9 cellular contexts compared by ENCODE assay signal in the genomic region with DNA sequence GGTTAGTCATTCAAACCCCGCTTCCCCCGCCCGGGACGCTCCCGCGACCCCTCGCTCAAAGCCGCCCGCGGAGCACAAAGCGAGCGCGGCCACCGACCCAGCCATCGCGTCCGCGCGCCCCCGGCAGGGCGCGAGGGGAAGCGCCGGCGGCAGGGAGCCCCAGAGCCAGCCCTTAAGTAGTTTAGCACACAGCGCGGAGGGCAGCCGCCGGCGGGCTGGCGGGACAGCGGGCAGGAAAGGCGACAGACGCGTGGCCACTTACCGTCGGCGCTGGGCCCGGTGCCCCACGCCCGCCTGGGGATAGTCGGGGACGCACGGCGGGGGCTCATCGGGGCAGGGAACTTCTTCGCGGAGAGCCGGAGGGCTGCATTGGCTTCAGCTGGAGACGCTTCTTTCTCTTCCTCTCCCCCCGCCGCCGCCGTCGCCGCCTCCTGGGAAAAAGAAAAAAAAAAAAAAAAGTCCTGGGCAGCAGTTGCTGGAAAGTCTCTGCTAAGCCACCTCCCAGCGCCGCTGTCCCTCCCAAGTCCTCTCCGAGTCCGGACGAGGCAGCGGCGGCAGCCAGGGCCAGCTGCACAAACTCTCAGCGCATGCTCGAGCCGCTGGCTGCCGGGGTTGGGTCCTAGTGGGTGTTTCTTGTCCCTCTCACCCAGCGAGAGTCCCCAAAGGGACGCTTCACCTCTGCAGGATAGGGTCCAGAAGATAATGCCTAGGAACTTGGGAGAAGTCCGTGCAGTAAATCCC. TPM values are rescaled to one million over a fixed set of nuclear protein-coding genes. Genes with fewer than 3 reads are reported as not detected.
A peak's percentile ranks its signal among the peaks of the same experiment; 100 is the strongest.
DNase-seq lines count a peak whose midpoint lies in the region; ATAC-seq, FAIRE-seq and TF ChIP-seq lines count a peak whose summit lies in the region.
"Had no signal": no experiment of that assay in that cellular context is flagged by ENCODE, and none has a peak within 500 bp of the region (broad histone marks: within the 10 kb centered on the region; RNA-seq: fewer than 3 reads in every experiment).

A gene with protein sequence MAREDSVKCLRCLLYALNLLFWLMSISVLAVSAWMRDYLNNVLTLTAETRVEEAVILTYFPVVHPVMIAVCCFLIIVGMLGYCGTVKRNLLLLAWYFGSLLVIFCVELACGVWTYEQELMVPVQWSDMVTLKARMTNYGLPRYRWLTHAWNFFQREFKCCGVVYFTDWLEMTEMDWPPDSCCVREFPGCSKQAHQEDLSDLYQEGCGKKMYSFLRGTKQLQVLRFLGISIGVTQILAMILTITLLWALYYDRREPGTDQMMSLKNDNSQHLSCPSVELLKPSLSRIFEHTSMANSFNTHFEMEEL (minus strand): TSS at position 587 of the 741 bp plus-strand sequence. CDS start 1,381 bp downstream, outside the sequence.

- peak; percentile 86 for TF ChIP-seq CTCF in C4-2B (conservative IDR thresholded peaks at IDR 0.05)
- peak; percentile 81 for TF ChIP-seq CTCF in lower lobe of right lung (IDR thresholded peaks at IDR 0.05)

- ATAC-seq in HG03342 (IDR thresholded peaks at IDR 0.05; ENCODE audit: unreplicated experiment) (peak; percentile 83), lower lobe of right lung (peak; percentile 97)

- DNase-seq in GM19239 (ENCODE audit: insufficient read length, low spot score) (peak; percentile 65), NCI-H446 (lab: John Stamatoyannopoulos, UW) (peak; percentile 39 to 69), lower lobe of right lung (peak; percentile 90)
- DNase-seq in activated CD4-positive, alpha-beta T cell treated with anti-CD3 and anti-CD28 coated beads, Interleukin-2, amount 50 U/mL, for 48 hours, result peak; percentile 42 to 52
- peak; percentile 2 for DNase-seq in effector CD8-positive, alpha-beta T cell (lab: John Stamatoyannopoulos, UW)
- peak in 2 of 3 donors; percentile 9 to 38 for DNase-seq in stimulated activated CD4-positive, alpha-beta T cell treated with anti-CD3 and anti-CD28 coated beads, TNF-alpha, amount 100 ng/mL, for 48 hours (ENCODE audit: low read depth in 3 of 3)

- H3K27me3 ChIP-seq in lower lobe of right lung (ENCODE audit: low read depth), result no peaks in the 10 kb centered on the region

- no peaks in the 10 kb centered on the region for H3K9me3 ChIP-seq in lower lobe of right lung

- H3K4me1 ChIP-seq in lower lobe of right lung, result peaks cover 18% of the 10 kb centered on the region

- peak within 1 kb of the TSS; percentile 0; the same call in 1 of the 2 replicates for H3K27ac ChIP-seq in C4-2B
- H3K27ac ChIP-seq in lower lobe of right lung, result peak within 1 kb of the TSS; percentile 87

- H3K4me3 ChIP-seq in lower lobe of right lung, result peak within 1 kb of the TSS; percentile 70

- intact Hi-C loops in lower lobe of right lung (cut with DNase I), result no loop called here

- FAIRE-seq in GM19239 (lab: Jason Lieb, UNC), result peak; percentile 76

- H3K36me3 ChIP-seq in lower lobe of right lung, result no peaks in the 10 kb centered on the region

RNA-seq across cellular contexts. Expression of the gene that starts here (rescaled TPM):
- 43.6 TPM for total RNA-seq in lower lobe of right lung
- total RNA-seq: activated CD8-positive, alpha-beta memory T cell treated with anti-CD3 and anti-CD28 coated beads for 36 hours had no signal

Comparison
In these comparisons a context has a peak if more than half of its experiments do, and no peak if none do; other contexts are left out.
1. Peak in every context shown above with its lines: DNase-seq, ATAC-seq, H3K4me3 ChIP-seq and H3K27ac ChIP-seq.
2. DNase-seq: peak in every context shown above with its lines; median percentile 90 in lower lobe of right lung; 65 in GM19239; 54 in NCI-H446; 47 in activated CD4-positive, alpha-beta T cell treated with anti-CD3 and anti-CD28 coated beads, Interleukin-2, amount 50 U/mL, for 48 hours; 24 in stimulated activated CD4-positive, alpha-beta T cell treated with anti-CD3 and anti-CD28 coated beads, TNF-alpha, amount 100 ng/mL, for 48 hours; 2 in effector CD8-positive, alpha-beta T cell.